ENCODE assay signal across 8 cellular contexts in the genomic region with DNA sequence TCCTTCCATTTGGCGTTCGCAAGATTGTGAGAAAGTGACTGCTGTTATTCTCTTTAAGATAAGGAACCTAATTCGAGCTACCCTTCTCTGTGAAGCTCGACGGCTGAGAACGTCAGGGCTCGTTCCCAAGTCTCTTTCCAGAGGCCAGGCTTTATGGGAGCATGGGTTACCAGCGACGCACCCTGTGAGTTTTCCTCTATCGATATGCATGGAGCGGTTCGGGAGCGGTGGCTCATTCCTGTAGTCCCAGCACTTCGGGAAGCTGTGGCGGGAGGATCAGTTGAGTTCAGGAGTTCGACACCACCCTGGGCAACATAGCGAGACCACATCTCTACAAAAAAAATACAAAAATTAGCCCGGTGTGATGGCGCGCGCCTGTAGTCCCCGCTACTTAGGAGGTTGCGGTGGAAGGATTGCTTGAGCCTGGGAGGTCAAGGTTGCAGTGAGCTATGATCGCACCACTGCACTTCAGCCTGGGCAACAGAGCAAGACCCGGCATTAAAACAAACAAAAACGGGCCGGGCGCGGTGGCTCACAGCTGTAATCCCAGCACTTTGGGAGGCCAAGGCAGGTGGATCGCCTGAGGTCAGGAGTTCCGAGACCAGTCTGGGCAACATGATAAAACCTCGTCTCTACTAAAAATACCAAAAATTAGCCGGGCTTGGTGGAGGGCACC. TPM values are rescaled to one million over a fixed set of nuclear protein-coding genes. Genes with fewer than 3 reads are reported as not detected.
DNase-seq lines count a peak whose midpoint lies in the region; ATAC-seq, FAIRE-seq and TF ChIP-seq lines count a peak whose summit lies in the region.

No MANE protein-coding gene starts in this region.

- peak overlapping the region; percentile 86 for H3K27ac Mint-ChIP-seq in activated CD4-positive, alpha-beta T cell treated with anti-CD3 and anti-CD28 coated beads for 36 hours

- TF ChIP-seq POLR2A in K562 (conservative IDR thresholded peaks at IDR 0.05) = no peak
- no peak for TF ChIP-seq POLR2A in thyroid gland (IDR thresholded peaks at IDR 0.05)

- intact Hi-C loops in activated CD4-positive, alpha-beta T cell treated with anti-CD3 and anti-CD28 coated beads for 36 hours (cut with DNase I, micrococcal nuclease) = loop anchor here in 1 of 2 experiments (5.0 kb wide), 1 partner anchor 276 kb away; a partner anchor contains a TSS
- intact Hi-C loops in K562 (cut with micrococcal nuclease) = no loop called here
- intact Hi-C loops in thyroid gland (cut with DNase I) = no loop called here

- no peak overlapping the region for H2AFZ ChIP-seq in K562 (ENCODE audit: low read depth, low read length)

- H3K4me1 Mint-ChIP-seq in activated CD4-positive, alpha-beta T cell treated with anti-CD3 and anti-CD28 coated beads for 36 hours = peaks cover 29% of the 10 kb centered on the region

- 27% methylated on average over 30 of the region's 33 CpGs for WGBS in K562 (ENCODE audit: insufficient coverage, low coverage, missing lambda C conversion rate)
- 11 to 26% methylated on average over 19 to 26 of the region's 33 CpGs for WGBS in thyroid gland, 2 donors

- H3K27me3 ChIP-seq in K562 (ENCODE audit: control insufficient read depth in 2 of 2, insufficient read depth in 2 of 2, low read length in 2 of 2) = no peaks in the 10 kb centered on the region
- no peaks in the 10 kb centered on the region for H3K27me3 ChIP-seq in thyroid gland

- peaks cover 53% of the 10 kb centered on the region for H3K9me3 Mint-ChIP-seq in activated CD4-positive, alpha-beta T cell treated with anti-CD3 and anti-CD28 coated beads for 36 hours (ENCODE audit: low read depth)

- in situ Hi-C loops in K562 (cut with MboI) = no loop called here

- H3K9me1 ChIP-seq in K562 (ENCODE audit: control insufficient read depth, insufficient read depth, low read length) = no peaks in the 10 kb centered on the region

- DNase-seq in activated CD4-positive, alpha-beta T cell treated with anti-CD3 and anti-CD28 coated beads for 36 hours = no peak
- no peak for DNase-seq in activated CD4-positive, alpha-beta T cell treated with anti-CD3 and anti-CD28 coated beads for 1 hour
- DNase-seq in K562 (ENCODE audit: extremely low read depth in 1 of 4, low spot score in 3 of 4) (no peak), left lobe of liver (ENCODE audit: low spot score) (no peak), thyroid gland (peak; percentile 44 to 70), GOT3 (lab: John Stamatoyannopoulos, UW) (no peak), NCI-H2171 (lab: John Stamatoyannopoulos, UW) (no peak), NCI-H2196 treated with DMSO at 0.1 percent for 48 hours (lab: John Stamatoyannopoulos, UW; ENCODE audit: unreplicated experiment) (no peak)

- no peak overlapping the region for H3K9ac ChIP-seq in K562 (ENCODE audit: insufficient read depth in 1 of 2, low read depth in 2 of 2, low read length in 2 of 2)

- peaks cover 0 to 9% of the 10 kb centered on the region in 2 experiments; a peak in 2 of 5 replicates for H3K4me1 ChIP-seq in K562 (replicated peaks in 1 of 2; ENCODE audit: control insufficient read depth in 2 of 2, insufficient read depth in 2 of 2, low read length in 2 of 2)
- peaks cover 20 to 26% of the 10 kb centered on the region in 2 donors for H3K4me1 ChIP-seq in thyroid gland

- BruUV-seq in K562 (replicated peaks; lab: Mats Ljungman, UMichigan) = no TSS peak

- no peak for TF ChIP-seq RAD21 in K562 (CRISPR knock-in tag; conservative IDR thresholded peaks at IDR 0.05 in 1 of 2, IDR thresholded peaks at IDR 0.05 in 1 of 2)

- H3K4me3 ChIP-seq in K562 = 0 out of 2 replicates have a peak overlapping the region, but pooled peaks have one; percentile 33
- H3K4me3 ChIP-seq in thyroid gland (replicated peaks in 1 of 3) = peak overlapping the region; percentile 57 to 75 (median 68)

- peaks cover 87% of the 10 kb centered on the region for H3K36me3 Mint-ChIP-seq in activated CD4-positive, alpha-beta T cell treated with anti-CD3 and anti-CD28 coated beads for 36 hours (ENCODE audit: low read depth)

- H4K20me1 ChIP-seq in K562 (replicated peaks; ENCODE audit: control insufficient read depth, insufficient read depth, low read length) = no peaks in the 10 kb centered on the region

- POLR2A ChIA-PET in activated CD4-positive, alpha-beta T cell treated with anti-CD3 and anti-CD28 coated beads for 36 hours (lab: Charles Lee) = no interaction called here
- POLR2A ChIA-PET in K562 (lab: Yijun Ruan, JAX) = no interaction called here

- no peak overlapping the region for H3K4me2 ChIP-seq in K562 (ENCODE audit: insufficient read depth, low read length)

- H3K79me2 ChIP-seq in K562 (ENCODE audit: control insufficient read depth, insufficient read depth, low read length) = no peaks in the 10 kb centered on the region

- no peaks in the 10 kb centered on the region; the same call in 1 of the 2 replicates for H3K9me3 ChIP-seq in K562 (replicated peaks; ENCODE audit: control insufficient read depth, insufficient read depth, low read depth, low read length)
- no peaks in the 10 kb centered on the region for H3K9me3 ChIP-seq in thyroid gland

- TF ChIP-seq CTCF in K562 (IDR thresholded peaks at IDR 0.05 in 2 of 3, conservative IDR thresholded peaks at IDR 0.05 in 1 of 3; ENCODE audit: insufficient read depth in 2 of 3, low read depth in 1 of 3, low read length in 3 of 3) (no peak), thyroid gland (IDR thresholded peaks at IDR 0.05) (no peak)

- H3K27ac ChIP-seq in K562 (ENCODE audit: extremely low read depth, low read depth, low read length) (no peak overlapping the region), thyroid gland (peak overlapping the region; percentile 83 to 86 (median 84))

- H3K36me3 ChIP-seq in K562 (ENCODE audit: control insufficient read depth, insufficient read depth, low read length) (no peaks in the 10 kb centered on the region), thyroid gland (peaks cover 9 to 44% of the 10 kb centered on the region in 2 donors)

- no peak for TF ChIP-seq EP300 in K562 (IDR thresholded peaks at IDR 0.05; ENCODE audit: low read length)

- no peak for FAIRE-seq in K562 (lab: Jason Lieb, UNC)

- H3K4me3 Mint-ChIP-seq in activated CD4-positive, alpha-beta T cell treated with anti-CD3 and anti-CD28 coated beads for 36 hours = peak overlapping the region; percentile 80

- ATAC-seq in activated CD4-positive, alpha-beta T cell treated with anti-CD3 and anti-CD28 coated beads for 36 hours = no peak
- ATAC-seq in K562 = no peak
- peak; percentile 5 for ATAC-seq in left lobe of liver

- no peaks in the 10 kb centered on the region for H3K27me3 Mint-ChIP-seq in activated CD4-positive, alpha-beta T cell treated with anti-CD3 and anti-CD28 coated beads for 36 hours

- CTCF ChIA-PET in activated CD4-positive, alpha-beta T cell treated with anti-CD3 and anti-CD28 coated beads for 36 hours (lab: Charles Lee) = interaction anchor here (0.6 to 2.7 kb wide), 5 partner anchors 11 to 1378 kb away, joined by 3 to 5 read pairs (median 3); a partner anchor contains a TSS
- CTCF ChIA-PET in K562 (lab: Yijun Ruan, JAX; ENCODE audit: low intra/inter-chr PET ratio) = no interaction called here

RNA-seq across cellular contexts. Expression of a gene that starts 0.7 kb away (rescaled TPM):
- 1 to 10 TPM; 6.0 to 8.9 TPM for total RNA-seq in activated CD4-positive, alpha-beta T cell treated with anti-CD3 and anti-CD28 coated beads for 36 hours
- 1.8 and 1.9 TPM in 2 replicates for total RNA-seq in K562 (2011; cell fraction: chromatin; rRNA removed; ENCODE audit: low replicate concordance)
- total RNA-seq in K562 (2011; cell fraction: nucleolus; rRNA removed) = 2.0 and 3.2 TPM in 2 replicates
- total RNA-seq in K562 (2011; cell fraction: nucleoplasm; rRNA removed) = 1.5 and 1.6 TPM in 2 replicates
- 0.18 and 0.53 TPM in 2 replicates for total RNA-seq in K562 (2014; rRNA removed)
- 0.32 and 0.44 TPM in 2 replicates for total RNA-seq in K562 (2014; rRNA removed; fragmentation: Illumina TruSeq; extraction: Trizol)
- total RNA-seq in K562 (2015; rRNA removed; fragmentation: Illumina TruSeq; extraction: Trizol) = 0.25 and 0.34 TPM in 2 replicates
- 0.45 and 0.84 TPM in 2 replicates for total RNA-seq in K562 (2021)
- 0.28 TPM in 1 of 2 replicates, not detected in the other for polyA plus RNA-seq in K562 (2011; rRNA removed)
- 0.07 and 0.60 TPM in 2 replicates for polyA plus RNA-seq in K562 (2011; cell fraction: cytosol; rRNA removed)
- polyA plus RNA-seq in K562 (2011; cell fraction: nucleus; rRNA removed) = 0.13 and 0.75 TPM in 2 replicates
- 0.43 and 1.5 TPM in 2 replicates for polyA plus RNA-seq in K562 (2012)
- polyA plus RNA-seq in K562 (2014; fragmentation: Illumina TruSeq; extraction: Trizol) = 0.31 and 0.37 TPM in 2 replicates
- under 1 TPM; 0.03 to 0.08 TPM for polyA plus RNA-seq in K562 (2014; fragmentation: Nextera tagmentation; extraction: Ambion mirVana)
- 0.77 and 0.98 TPM in 2 replicates for polyA plus RNA-seq in K562 (2014; rRNA removed)
- polyA minus RNA-seq in K562 (2011; rRNA and poly(A)+ RNA removed) = 0.03 and 0.60 TPM in 2 replicates
- polyA minus RNA-seq in K562 (2011; cell fraction: cytosol; rRNA and poly(A)+ RNA removed) = not detected in 2 replicates
- 0.54 TPM in 1 of 2 replicates, not detected in the other for polyA minus RNA-seq in K562 (2011; cell fraction: nucleus; rRNA and poly(A)+ RNA removed)
- 9.2 TPM for total RNA-seq in left lobe of liver
- total RNA-seq in thyroid gland = 10 to 100 TPM; 30.2 to 60.4 (median 38.6) TPM

RNA-seq across cellular contexts. Expression of a gene that starts 29.0 kb away (rescaled TPM):
- under 1 TPM; 0.33 to 0.46 TPM for total RNA-seq in activated CD4-positive, alpha-beta T cell treated with anti-CD3 and anti-CD28 coated beads for 36 hours
- not detected in 2 replicates for total RNA-seq in K562 (2011; cell fraction: chromatin; rRNA removed; ENCODE audit: low replicate concordance)
- not detected in 2 replicates for total RNA-seq in K562 (2011; cell fraction: nucleolus; rRNA removed)
- not detected in 2 replicates for total RNA-seq in K562 (2011; cell fraction: nucleoplasm; rRNA removed)
- total RNA-seq in K562 (2014; rRNA removed) = not detected in 2 replicates
- total RNA-seq in K562 (2014; rRNA removed; fragmentation: Illumina TruSeq; extraction: Trizol) = not detected in 2 replicates
- total RNA-seq in K562 (2015; rRNA removed; fragmentation: Illumina TruSeq; extraction: Trizol) = not detected in 2 replicates
- not detected in 2 replicates for total RNA-seq in K562 (2021)
- polyA plus RNA-seq in K562 (2011; rRNA removed) = not detected in 2 replicates
- polyA plus RNA-seq in K562 (2011; cell fraction: cytosol; rRNA removed) = not detected in 2 replicates
- polyA plus RNA-seq in K562 (2011; cell fraction: nucleus; rRNA removed) = not detected in 2 replicates
- polyA plus RNA-seq in K562 (2012) = not detected in 2 replicates
- polyA plus RNA-seq in K562 (2014; fragmentation: Illumina TruSeq; extraction: Trizol) = not detected in 2 replicates
- polyA plus RNA-seq in K562 (2014; fragmentation: Nextera tagmentation; extraction: Ambion mirVana) = not detected
- not detected in 2 replicates for polyA plus RNA-seq in K562 (2014; rRNA removed)
- not detected in 2 replicates for polyA minus RNA-seq in K562 (2011; rRNA and poly(A)+ RNA removed)
- not detected in 2 replicates for polyA minus RNA-seq in K562 (2011; cell fraction: cytosol; rRNA and poly(A)+ RNA removed)
- polyA minus RNA-seq in K562 (2011; cell fraction: nucleus; rRNA and poly(A)+ RNA removed) = not detected in 2 replicates
- total RNA-seq in left lobe of liver = 1.1 TPM
- total RNA-seq in thyroid gland = not detected

RNA-seq across cellular contexts. Expression of a gene that starts 30.5 kb away (rescaled TPM):
- not detected for total RNA-seq in activated CD4-positive, alpha-beta T cell treated with anti-CD3 and anti-CD28 coated beads for 36 hours
- total RNA-seq in K562 (2011; cell fraction: chromatin; rRNA removed; ENCODE audit: low replicate concordance) = not detected in 2 replicates
- total RNA-seq in K562 (2011; cell fraction: nucleolus; rRNA removed) = not detected in 2 replicates
- not detected in 2 replicates for total RNA-seq in K562 (2011; cell fraction: nucleoplasm; rRNA removed)
- total RNA-seq in K562 (2014; rRNA removed) (not detected in 2 replicates), K562 (2014; rRNA removed; fragmentation: Illumina TruSeq; extraction: Trizol) (not detected in 2 replicates), K562 (2015; rRNA removed; fragmentation: Illumina TruSeq; extraction: Trizol) (not detected in 2 replicates), K562 (2021) (not detected in 2 replicates), left lobe of liver (not detected), thyroid gland (1 to 10 TPM in 3 of 4 donors, under 1 TPM in 1; 0.88 to 7.5 (median 3.4) TPM)
- polyA plus RNA-seq in K562 (2011; rRNA removed) (not detected in 2 replicates), K562 (2014; fragmentation: Illumina TruSeq; extraction: Trizol) (not detected in 2 replicates), K562 (2014; fragmentation: Nextera tagmentation; extraction: Ambion mirVana) (not detected), K562 (2014; rRNA removed) (not detected in 2 replicates)
- polyA plus RNA-seq in K562 (2011; cell fraction: cytosol; rRNA removed) = not detected in 2 replicates
- polyA plus RNA-seq in K562 (2011; cell fraction: nucleus; rRNA removed) = not detected in 2 replicates
- 0.08 TPM in 1 of 2 replicates, not detected in the other for polyA plus RNA-seq in K562 (2012)
- polyA minus RNA-seq in K562 (2011; rRNA and poly(A)+ RNA removed) = not detected in 2 replicates
- polyA minus RNA-seq in K562 (2011; cell fraction: cytosol; rRNA and poly(A)+ RNA removed) = not detected in 2 replicates
- not detected in 2 replicates for polyA minus RNA-seq in K562 (2011; cell fraction: nucleus; rRNA and poly(A)+ RNA removed)

RNA-seq across cellular contexts. Expression of a gene that starts 55.8 kb away (rescaled TPM):
- 1 to 10 TPM; 6.3 to 6.9 TPM for total RNA-seq in activated CD4-positive, alpha-beta T cell treated with anti-CD3 and anti-CD28 coated beads for 36 hours
- total RNA-seq in K562 (2011; cell fraction: chromatin; rRNA removed; ENCODE audit: low replicate concordance) = 0.62 and 1.2 TPM in 2 replicates
- total RNA-seq in K562 (2011; cell fraction: nucleolus; rRNA removed) = 0.26 and 0.33 TPM in 2 replicates
- total RNA-seq in K562 (2011; cell fraction: nucleoplasm; rRNA removed) = 0.59 and 0.61 TPM in 2 replicates
- total RNA-seq in K562 (2014; rRNA removed) (0.27 TPM in 1 of 2 replicates, not detected in the other), K562 (2014; rRNA removed; fragmentation: Illumina TruSeq; extraction: Trizol) (0.36 and 0.41 TPM in 2 replicates), K562 (2015; rRNA removed; fragmentation: Illumina TruSeq; extraction: Trizol) (0.07 and 0.26 TPM in 2 replicates), K562 (2021) (0.20 and 0.42 TPM in 2 replicates), left lobe of liver (1.1 TPM), thyroid gland (10 to 100 TPM in 1 of 4 donors, 1 to 10 TPM in 3; 5.7 to 11.1 (median 6.3) TPM)
- polyA plus RNA-seq in K562 (2011; rRNA removed) (0.04 and 0.11 TPM in 2 replicates), K562 (2014; fragmentation: Illumina TruSeq; extraction: Trizol) (0.17 and 0.22 TPM in 2 replicates), K562 (2014; fragmentation: Nextera tagmentation; extraction: Ambion mirVana) (under 1 TPM in 1 of 2 experiments, not detected in 1; 0.13 TPM), K562 (2014; rRNA removed) (0.12 and 0.23 TPM in 2 replicates)
- not detected in 2 replicates for polyA plus RNA-seq in K562 (2011; cell fraction: cytosol; rRNA removed)
- 0.06 and 0.07 TPM in 2 replicates for polyA plus RNA-seq in K562 (2011; cell fraction: nucleus; rRNA removed)
- polyA plus RNA-seq in K562 (2012) = 0.16 and 0.36 TPM in 2 replicates
- 0.09 and 0.25 TPM in 2 replicates for polyA minus RNA-seq in K562 (2011; rRNA and poly(A)+ RNA removed)
- polyA minus RNA-seq in K562 (2011; cell fraction: cytosol; rRNA and poly(A)+ RNA removed) = not detected in 2 replicates
- not detected in 2 replicates for polyA minus RNA-seq in K562 (2011; cell fraction: nucleus; rRNA and poly(A)+ RNA removed)

RNA-seq across cellular contexts. Expression of a gene that starts 55.8 kb away (rescaled TPM):
- total RNA-seq in activated CD4-positive, alpha-beta T cell treated with anti-CD3 and anti-CD28 coated beads for 36 hours = 1 to 10 TPM; 1.3 to 1.5 TPM
- not detected in 2 replicates for total RNA-seq in K562 (2011; cell fraction: chromatin; rRNA removed; ENCODE audit: low replicate concordance)
- total RNA-seq in K562 (2011; cell fraction: nucleolus; rRNA removed) = not detected in 2 replicates
- total RNA-seq in K562 (2011; cell fraction: nucleoplasm; rRNA removed) = not detected in 2 replicates
- total RNA-seq in K562 (2014; rRNA removed) = not detected in 2 replicates
- total RNA-seq in K562 (2014; rRNA removed; fragmentation: Illumina TruSeq; extraction: Trizol) = not detected in 2 replicates
- total RNA-seq in K562 (2015; rRNA removed; fragmentation: Illumina TruSeq; extraction: Trizol) = not detected in 2 replicates
- total RNA-seq in K562 (2021) = not detected in 2 replicates
- polyA plus RNA-seq in K562 (2011; rRNA removed) = not detected in 2 replicates
- not detected in 2 replicates for polyA plus RNA-seq in K562 (2011; cell fraction: cytosol; rRNA removed)
- polyA plus RNA-seq in K562 (2011; cell fraction: nucleus; rRNA removed) = not detected in 2 replicates
- polyA plus RNA-seq in K562 (2012) = 0.03 TPM in 2 replicates
- not detected in 2 replicates for polyA plus RNA-seq in K562 (2014; fragmentation: Illumina TruSeq; extraction: Trizol)
- polyA plus RNA-seq in K562 (2014; fragmentation: Nextera tagmentation; extraction: Ambion mirVana) = not detected
- not detected in 2 replicates for polyA plus RNA-seq in K562 (2014; rRNA removed)
- not detected in 2 replicates for polyA minus RNA-seq in K562 (2011; rRNA and poly(A)+ RNA removed)
- not detected in 2 replicates for polyA minus RNA-seq in K562 (2011; cell fraction: cytosol; rRNA and poly(A)+ RNA removed)
- not detected in 2 replicates for polyA minus RNA-seq in K562 (2011; cell fraction: nucleus; rRNA and poly(A)+ RNA removed)
- 0.45 TPM for total RNA-seq in left lobe of liver
- total RNA-seq in thyroid gland = 10 to 100 TPM; 12.6 to 22.9 (median 18.1) TPM

Comparison
In these comparisons a context has a peak if more than half of its experiments do, and no peak if none do; other contexts are left out.
1. DNase-seq: peak in thyroid gland (2 of 2); none in activated CD4-positive, alpha-beta T cell treated with anti-CD3 and anti-CD28 coated beads for 36 hours (single experiment), activated CD4-positive, alpha-beta T cell treated with anti-CD3 and anti-CD28 coated beads for 1 hour (single experiment), K562 (0 of 4), left lobe of liver (single experiment), GOT3 (single experiment), NCI-H2171 (single experiment) and NCI-H2196 treated with DMSO at 0.1 percent for 48 hours (single experiment).